2 cellular contexts compared by ENCODE assay signal in the genomic region with DNA sequence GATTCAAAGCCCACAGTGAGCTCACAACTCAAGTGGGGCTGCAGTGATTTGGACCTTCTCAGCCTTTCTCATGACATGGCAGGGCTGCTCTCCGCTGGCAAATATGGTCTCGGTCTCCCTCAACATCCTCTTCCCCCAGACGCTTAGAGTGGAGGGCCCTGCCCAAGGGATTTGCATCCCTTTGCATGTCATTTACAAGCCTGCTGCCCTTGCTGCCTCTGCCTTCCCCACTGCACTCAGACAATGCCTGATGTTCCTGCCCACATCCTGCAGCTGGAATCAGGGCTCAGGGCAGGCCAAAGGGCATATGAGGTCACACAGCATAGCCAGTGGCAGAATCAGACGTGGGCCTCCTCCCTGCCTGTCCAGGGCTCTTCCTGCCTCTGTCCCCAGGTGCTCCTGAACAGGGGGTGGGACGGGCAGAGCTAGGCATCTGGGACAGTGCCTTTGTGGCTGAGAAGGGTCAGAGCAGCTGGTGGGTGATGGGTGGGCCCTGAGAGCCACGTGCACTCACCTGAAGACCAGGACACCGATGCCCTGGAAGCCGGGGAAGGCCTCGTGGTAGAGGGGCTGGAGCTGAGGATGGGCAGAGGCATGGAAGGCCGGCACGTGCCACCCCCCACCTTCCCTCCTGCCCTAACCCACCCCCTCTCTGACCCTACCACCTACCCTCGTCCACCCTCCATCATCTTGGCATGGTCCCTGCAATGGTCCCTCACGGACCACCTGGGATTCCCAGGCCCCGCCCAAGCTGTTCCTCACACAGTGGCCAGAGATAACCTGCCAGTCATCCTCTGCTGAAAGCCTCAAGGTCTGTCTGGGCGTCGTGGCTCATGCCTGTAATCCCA.
TF ChIP-seq lines count a peak whose summit lies in the region.

No MANE protein-coding gene starts in this region.

TF ChIP-seq in GM12891, 5 proteins besides CTCF, POLR2A, EP300 and RAD21 (continued from another document):
- no peak for TF ChIP-seq PAX5 (IDR thresholded peaks at IDR 0.05; ENCODE audit: insufficient read depth, low read length, severe bottlenecking)

TF ChIP-seq in SK-N-SH, 30 proteins besides CTCF, POLR2A, EP300 and RAD21 (continued from another document):
- TF ChIP-seq FOSL2 (IDR thresholded peaks at IDR 0.05; ENCODE audit: borderline replicate concordance, low read depth): no peak
- no peak for TF ChIP-seq RCOR1 (IDR thresholded peaks at IDR 0.05; ENCODE audit: low read length)
- no peak for TF ChIP-seq YY1 (IDR thresholded peaks at IDR 0.05; ENCODE audit: low read depth)
- no peak for TF ChIP-seq JUND (IDR thresholded peaks at IDR 0.05)
- no peak for TF ChIP-seq TCF12 (IDR thresholded peaks at IDR 0.05)
- no peak for TF ChIP-seq SMC3 (IDR thresholded peaks at IDR 0.05; ENCODE audit: low read depth, low read length)
- no peak for TF ChIP-seq MEF2A (IDR thresholded peaks at IDR 0.05; ENCODE audit: borderline replicate concordance, low read depth)
